In the genomic region with DNA sequence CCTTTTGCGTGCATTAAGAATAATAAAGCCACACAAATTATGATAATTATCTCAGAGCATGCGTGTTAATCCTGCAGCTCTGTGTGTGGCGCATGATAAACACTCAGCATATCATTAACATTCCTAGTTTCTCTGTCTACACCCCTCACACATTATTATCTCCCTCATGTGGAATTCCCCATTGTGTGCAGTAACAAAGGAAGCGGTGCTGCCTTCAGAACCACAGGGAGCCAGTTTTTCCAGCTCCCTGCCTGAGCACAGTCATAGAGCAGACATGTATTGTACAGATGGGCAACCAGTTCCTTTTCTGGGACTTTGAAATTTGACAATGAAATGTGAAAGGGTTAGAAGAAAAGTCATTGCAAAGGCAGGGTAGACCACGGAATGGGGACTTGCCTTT, we compare ENCODE assay signal across 19 cellular contexts.
A peak's percentile ranks its signal among the peaks of the same experiment; 100 is the strongest.
DNase-seq lines count a peak whose midpoint lies in the region; ATAC-seq, FAIRE-seq and TF ChIP-seq lines count a peak whose summit lies in the region.
"Had no signal": no experiment of that assay in that cellular context is flagged by ENCODE, and none has a peak within 500 bp of the region (broad histone marks: within the 10 kb centered on the region; RNA-seq: fewer than 3 reads in every experiment).

No MANE protein-coding gene starts in this region.

- no peaks in the 10 kb centered on the region for H3K79me2 ChIP-seq in H1 (ENCODE audit: control insufficient read depth in 1 of 2, insufficient read depth in 2 of 2, low read length in 2 of 2)
- H3K79me2 ChIP-seq: parathyroid adenoma had no signal

- H2AFZ ChIP-seq in H1 (ENCODE audit: low read length) = peak overlapping the region; percentile 23; the same call in 1 of the 2 replicates
- H2AFZ ChIP-seq: parathyroid adenoma, PC-9 had no signal

- no peaks in the 10 kb centered on the region for H3K27me3 ChIP-seq in H1 (replicated peaks in 1 of 4; ENCODE audit: control insufficient read depth in 3 of 4, extremely low read depth in 1 of 4, insufficient read depth in 3 of 4, low read length in 3 of 4)
- no peaks in the 10 kb centered on the region for H3K27me3 ChIP-seq in gastroesophageal sphincter
- H3K27me3 ChIP-seq: esophagus squamous epithelium, SJSA1 had no signal

- H3K36me3 ChIP-seq in H1 (ENCODE audit: control insufficient read depth in 2 of 4, insufficient read depth in 4 of 4, low read length in 3 of 4) = no peaks in the 10 kb centered on the region
- H3K36me3 ChIP-seq in gastroesophageal sphincter = no peaks in the 10 kb centered on the region
- H3K36me3 ChIP-seq: esophagus squamous epithelium, SJSA1 had no signal

- H4K8ac ChIP-seq in H1 (ENCODE audit: extremely low read depth, insufficient read depth, low read length) = no peak overlapping the region

- H3K4ac ChIP-seq in H1 (replicated peaks; ENCODE audit: insufficient read length, low read depth, low read length) = no peak overlapping the region

- H3K4me3 ChIP-seq in H1 (ENCODE audit: extremely low read depth in 1 of 4, insufficient read depth in 2 of 4, low read depth in 3 of 4, low read length in 4 of 4) (no peak overlapping the region), gastroesophageal sphincter (no peak overlapping the region)
- H3K4me3 ChIP-seq: esophagus squamous epithelium, GM12878, PC-9, SJSA1 had no signal

- H2BK5ac ChIP-seq in H1 (ENCODE audit: low read depth, low read length) = no peak overlapping the region

- no peak overlapping the region for H4K5ac ChIP-seq in H1 (ENCODE audit: insufficient read length, low read depth, low read length)

- 86% methylated on average over 5 of the region's 5 CpGs; no CpG with 5 or more reads in 1 of the 2 experiments for WGBS in H1 (ENCODE audit: extremely low coverage in 1 of 2, insufficient coverage in 1 of 2, insufficient read length in 1 of 2, insufficient replicate concordance in 2 of 2, low coverage in 1 of 2, low lambda C conversion rate in 2 of 2, missing lambda C conversion rate in 1 of 2), 2 experiments
- 84 to 92% methylated on average over 3 to 5 of the region's 5 CpGs for WGBS in gastroesophageal sphincter (ENCODE audit: low coverage in 1 of 2), 2 donors

- TF ChIP-seq CTCF in H1 (IDR thresholded peaks at IDR 0.05; ENCODE audit: control extremely low read depth in 1 of 3, insufficient read depth in 1 of 3, low read depth in 1 of 3, low read length in 3 of 3) = no peak
- TF ChIP-seq CTCF in gastroesophageal sphincter (IDR thresholded peaks at IDR 0.05) = no peak

- TF ChIP-seq EP300 in H1 (IDR thresholded peaks at IDR 0.05; ENCODE audit: borderline replicate concordance in 1 of 2, low read depth in 2 of 2, low read length in 2 of 2) (no peak), gastroesophageal sphincter (IDR thresholded peaks at IDR 0.05) (no peak)

- H3K27ac ChIP-seq in H1 (ENCODE audit: low read depth, low read length) (no peak overlapping the region), gastroesophageal sphincter (no peak overlapping the region)
- H3K27ac ChIP-seq: esophagus squamous epithelium, parathyroid adenoma, PC-9, SJSA1 had no signal

- POLR2A ChIA-PET in H1 (lab: Charles Lee; ENCODE audit: partially characterized antibody) = no interaction called here

- no peak for ATAC-seq in gastroesophageal sphincter
- ATAC-seq: activated CD4-positive, alpha-beta T cell treated with anti-CD3 and anti-CD28 coated beads for 36 hours; GM12878 had no signal

- no peak overlapping the region for H3K9ac ChIP-seq in H1 (replicated peaks in 1 of 4; ENCODE audit: extremely low read depth in 1 of 4, low read depth in 3 of 4, low read length in 3 of 4)
- H3K9ac ChIP-seq: parathyroid adenoma had no signal

- FAIRE-seq in H54 (lab: Jason Lieb, UNC) (peak; percentile 60), H1 (lab: Jason Lieb, UNC) (no peak)
- FAIRE-seq: GM12878 had no signal

- H3K9me3 ChIP-seq in H1 (ENCODE audit: insufficient read depth in 2 of 2, low read depth in 1 of 2, low read length in 1 of 2) (peaks cover 4% of the 10 kb centered on the region in 2 experiments; a peak in 1 of 4 replicates), gastroesophageal sphincter (no peaks in the 10 kb centered on the region)
- H3K9me3 ChIP-seq: SJSA1 had no signal

- no peak for TF ChIP-seq POLR2A in H54 (IDR thresholded peaks at IDR 0.05; ENCODE audit: low read depth, low read length)
- no peak for TF ChIP-seq POLR2A in H1 (IDR thresholded peaks at IDR 0.05; ENCODE audit: control extremely low read depth in 1 of 2, low read depth in 2 of 2, low read length in 2 of 2)
- TF ChIP-seq POLR2A in gastroesophageal sphincter (IDR thresholded peaks at IDR 0.05) = no peak

- H3K18ac ChIP-seq in H1 (ENCODE audit: extremely low read depth, low read length) = no peak overlapping the region

- H3K14ac ChIP-seq in H1 (ENCODE audit: insufficient read length) = no peak overlapping the region

- H2BK15ac ChIP-seq in H1 (ENCODE audit: low read length) = no peak overlapping the region

- no peak overlapping the region for H3K56ac ChIP-seq in H1 (replicated peaks; ENCODE audit: insufficient read length, low read depth, low read length)

- H3K23me2 ChIP-seq in H1 (ENCODE audit: low read depth, low read length) = no peaks in the 10 kb centered on the region

- no peak overlapping the region for H2BK20ac ChIP-seq in H1 (ENCODE audit: low read length)

- H2AK5ac ChIP-seq in H1 (ENCODE audit: low read depth, low read length) = no peak overlapping the region

- no peak overlapping the region for H2BK120ac ChIP-seq in H1 (replicated peaks; ENCODE audit: low read depth, low read length)

- no peaks in the 10 kb centered on the region for H3K79me1 ChIP-seq in H1 (ENCODE audit: low read depth, low read length)

- peaks cover 0 to 5% (median 3%) of the 10 kb centered on the region in 4 experiments; a peak in 3 of 7 replicates for H3K4me1 ChIP-seq in H1 (replicated peaks in 1 of 4; ENCODE audit: control insufficient read depth in 3 of 4, insufficient read depth in 4 of 4, low read length in 3 of 4)
- no peaks in the 10 kb centered on the region for H3K4me1 ChIP-seq in gastroesophageal sphincter
- H3K4me1 ChIP-seq: esophagus squamous epithelium, parathyroid adenoma, SJSA1 had no signal

- no peak overlapping the region for H3K4me2 ChIP-seq in H1 (ENCODE audit: insufficient read depth in 1 of 2, low read depth in 2 of 2, low read length in 2 of 2)
- H3K4me2 ChIP-seq: PC-9 had no signal

- TF ChIP-seq RAD21 in H1 (IDR thresholded peaks at IDR 0.05 in 1 of 2, conservative IDR thresholded peaks at IDR 0.05 in 1 of 2; ENCODE audit: low read depth in 2 of 2, low read length in 2 of 2) = no peak

- no peak overlapping the region for H4K91ac ChIP-seq in H1 (replicated peaks; ENCODE audit: insufficient read length, low read length)

- no peak overlapping the region for H3K23ac ChIP-seq in H1 (ENCODE audit: insufficient read length)

- CTCF ChIA-PET in H1 (lab: Charles Lee; ENCODE audit: partially characterized antibody) = interaction anchor here (1.3 to 1.6 kb wide), 2 partner anchors 10 to 172 kb away, joined by 4 read pairs; no protein-coding TSS in a partner anchor

- DNase-seq in H54 (ENCODE audit: insufficient read length, low spot score) = no peak
- peak; percentile 34 for DNase-seq in NCI-H345 (lab: John Stamatoyannopoulos, UW)
- DNase-seq in H1 (ENCODE audit: low read depth in 1 of 2, low spot score in 2 of 2) = no peak
- peak; percentile 58 for DNase-seq in renal cortical epithelial cell (ENCODE audit: low read depth)
- no peak for DNase-seq in NCI-H2029 treated with DMSO at 0.1 percent for 48 hours (lab: John Stamatoyannopoulos, UW)
- no peak for DNase-seq in T1000 (lab: John Stamatoyannopoulos, UW)
- DNase-seq: activated CD4-positive, alpha-beta T cell treated with anti-CD3 and anti-CD28 coated beads for 36 hours; esophagus squamous epithelium; GF-D8; immature natural killer cell; MM.1S; naive B cell; NCI-H1930; stimulated activated CD4-positive, alpha-beta T cell treated with anti-CD3 and anti-CD28 coated beads, Interleukin-4, amount 100 ng/mL, for 24 hours had no signal

- H2BK12ac ChIP-seq in H1 (ENCODE audit: low read depth, low read length) = no peak overlapping the region

- H4K20me1 ChIP-seq in H1 (replicated peaks in 1 of 2; ENCODE audit: control insufficient read depth in 1 of 2, insufficient read depth in 2 of 2, low read length in 2 of 2) = no peaks in the 10 kb centered on the region

TF ChIP-seq in H1, 55 proteins besides CTCF, POLR2A, EP300 and RAD21:
- no peak for TF ChIP-seq KDM4A (IDR thresholded peaks at IDR 0.05; ENCODE audit: low read depth, low read length, severe bottlenecking)
- TF ChIP-seq TEAD4 (IDR thresholded peaks at IDR 0.05; ENCODE audit: low read depth, low read length) = peak; percentile 40; the same call in 1 of the 2 replicates

Comparison
In these comparisons a context has a peak if more than half of its experiments do, and no peak if none do; other contexts are left out.
1. DNase-seq: peak in NCI-H345 (single experiment) and renal cortical epithelial cell (single experiment); none in H54 (single experiment), H1 (0 of 2), NCI-H2029 treated with DMSO at 0.1 percent for 48 hours (single experiment) and T1000 (single experiment).